Comparison of ENCODE assay signal across 21 cellular contexts in the genomic region with DNA sequence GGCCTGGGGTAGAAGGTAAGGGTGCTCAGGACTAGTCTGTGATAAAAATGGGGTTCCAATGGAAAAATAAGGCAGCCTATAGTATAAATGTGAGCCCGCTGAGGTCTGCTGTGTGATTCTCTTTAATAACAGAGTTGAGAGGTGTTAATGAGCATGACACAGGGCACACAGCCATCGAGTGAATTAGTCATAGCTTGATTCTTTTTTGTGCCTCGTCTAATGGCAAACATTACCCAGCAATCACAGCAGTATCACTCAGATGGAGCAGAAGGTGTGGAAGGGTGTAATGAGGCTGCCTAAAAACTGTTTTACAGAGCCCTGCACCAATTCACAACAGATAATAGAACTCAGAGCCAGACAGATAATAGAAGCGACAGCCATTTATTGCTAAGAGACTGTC.
"Had no signal": no experiment of that assay in that cellular context is flagged by ENCODE, and none has a peak within 500 bp of the region (broad histone marks: within the 10 kb centered on the region; RNA-seq: fewer than 3 reads in every experiment).

No MANE protein-coding gene starts in this region.

- H3K4me3 ChIP-seq: body of pancreas, colonic mucosa, right atrium auricular region, tibial artery had no signal

- H3K27me3 ChIP-seq: colonic mucosa, right atrium auricular region, tibial artery had no signal

- H3K9me3 ChIP-seq: body of pancreas, colonic mucosa, right atrium auricular region, tibial artery had no signal

- H3K4me1 ChIP-seq: body of pancreas, colonic mucosa, right atrium auricular region, tibial artery had no signal

- ATAC-seq: body of pancreas; left ventricle myocardium superior; stimulated activated naive CD8-positive, alpha-beta T cell treated with anti-CD3 and anti-CD28 coated beads, Interleukin-15, Interleukin-2, amounts not matched to agents 100 U/mL and 50 U/mL, for 24 hours had no signal

- DNase-seq: activated CD4-positive, alpha-beta T cell treated with anti-CD3 and anti-CD28 coated beads for 1 hour; activated CD4-positive, alpha-beta T cell treated with anti-CD3 and anti-CD28 coated beads, Interleukin-2, amount 50 U/mL, for 4 hours; activated naive CD4-positive, alpha-beta T cell; activated naive CD8-positive, alpha-beta T cell treated with anti-CD3 and anti-CD28 coated beads for 36 hours; activated T-cell treated with anti-CD3 and anti-CD28 coated beads for 4 hours; amygdala; body of pancreas; central memory CD4-positive, alpha-beta T cell; colonic mucosa; erythroblast; left ventricle myocardium superior; nephron progenitor cell; occipital lobe; stimulated activated CD4-positive, alpha-beta T cell treated with anti-CD3 and anti-CD28 coated beads, Interleukin-12 subunit alpha, Interleukin-12 subunit beta, amount 100 ng/mL, for 4 hours; stimulated activated CD4-positive, alpha-beta T cell treated with anti-CD3 and anti-CD28 coated beads, Interleukin-1b, Interleukin-23, amount 100 ng/mL, for 48 hours; stimulated activated naive CD8-positive, alpha-beta T cell treated with anti-CD3 and anti-CD28 coated beads, Interleukin-15, Interleukin-2, amounts not matched to agents 100 U/mL and 50 U/mL, for 24 hours; substantia nigra; T-helper 2 cell; tibial artery; WERI-Rb-1 had no signal

- H3K36me3 ChIP-seq: colonic mucosa, right atrium auricular region, tibial artery, WERI-Rb-1 had no signal
